In the genomic region with DNA sequence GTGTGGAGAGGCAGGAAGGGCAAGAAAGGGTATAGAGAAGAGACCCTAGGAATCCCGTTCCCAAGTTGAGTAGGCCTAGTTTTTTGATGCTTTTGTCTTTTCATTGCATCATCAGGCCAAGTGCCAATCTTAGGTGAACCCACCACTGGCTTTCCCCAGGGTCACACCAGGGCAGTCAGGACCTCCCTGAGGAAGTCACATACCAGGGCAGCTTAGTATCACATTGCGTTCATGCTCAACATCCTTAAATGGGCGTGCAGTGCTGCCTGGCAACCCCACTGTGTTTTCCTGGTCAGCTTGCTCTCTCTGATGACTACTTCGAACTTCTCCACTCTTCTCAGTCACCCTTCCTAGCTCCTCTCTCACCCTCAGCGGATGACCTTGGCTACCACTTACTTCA, we compare ENCODE assay signal across 1 cellular context.
TF ChIP-seq lines count a peak whose summit lies in the region.

No MANE protein-coding gene starts in this region.

TF ChIP-seq in HCT116, 20 proteins besides CTCF, POLR2A, EP300 and RAD21 (continued from another document):
- TF ChIP-seq, protein P1, sequence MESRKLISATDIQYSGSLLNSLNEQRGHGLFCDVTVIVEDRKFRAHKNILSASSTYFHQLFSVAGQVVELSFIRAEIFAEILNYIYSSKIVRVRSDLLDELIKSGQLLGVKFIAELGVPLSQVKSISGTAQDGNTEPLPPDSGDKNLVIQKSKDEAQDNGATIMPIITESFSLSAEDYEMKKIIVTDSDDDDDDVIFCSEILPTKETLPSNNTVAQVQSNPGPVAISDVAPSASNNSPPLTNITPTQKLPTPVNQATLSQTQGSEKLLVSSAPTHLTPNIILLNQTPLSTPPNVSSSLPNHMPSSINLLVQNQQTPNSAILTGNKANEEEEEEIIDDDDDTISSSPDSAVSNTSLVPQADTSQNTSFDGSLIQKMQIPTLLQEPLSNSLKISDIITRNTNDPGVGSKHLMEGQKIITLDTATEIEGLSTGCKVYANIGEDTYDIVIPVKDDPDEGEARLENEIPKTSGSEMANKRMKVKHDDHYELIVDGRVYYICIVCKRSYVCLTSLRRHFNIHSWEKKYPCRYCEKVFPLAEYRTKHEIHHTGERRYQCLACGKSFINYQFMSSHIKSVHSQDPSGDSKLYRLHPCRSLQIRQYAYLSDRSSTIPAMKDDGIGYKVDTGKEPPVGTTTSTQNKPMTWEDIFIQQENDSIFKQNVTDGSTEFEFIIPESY (IDR thresholded peaks at IDR 0.05; ENCODE audit: extremely low read depth, insufficient replicate concordance, low read length): no peak
- no peak for TF ChIP-seq POLR2AphosphoS5 (IDR thresholded peaks at IDR 0.05; ENCODE audit: low read depth, low read length)
- no peak for TF ChIP-seq TCF7L2 (IDR thresholded peaks at IDR 0.05; ENCODE audit: borderline replicate concordance, extremely low read depth, insufficient read depth, insufficient read length)
- TF ChIP-seq ATF3 (IDR thresholded peaks at IDR 0.05): no peak
- TF ChIP-seq EZH2phosphoT487 (IDR thresholded peaks at IDR 0.05; ENCODE audit: borderline replicate concordance): no peak
- no peak for TF ChIP-seq MAX (IDR thresholded peaks at IDR 0.05)
